8 cellular contexts compared by ENCODE assay signal in genomic region chr1:1324084-1324523, GRCh38. TPM values are rescaled to one million over a fixed set of nuclear protein-coding genes. Genes with fewer than 3 reads are reported as not detected.
DNase-seq lines count a peak whose midpoint lies in the region; ATAC-seq and TF ChIP-seq lines count a peak whose summit lies in the region.

No MANE protein-coding gene starts in this region.

- H3K27ac ChIP-seq in left ventricle myocardium inferior (replicated peaks): peak overlapping the region; percentile 98
- peak overlapping the region; percentile 59 for H3K27ac ChIP-seq in neural cell (ENCODE audit: low read length)

- H3F3A ChIP-seq in neural cell (ENCODE audit: insufficient read depth, low read length, poor library complexity, severe bottlenecking): no peaks in the 10 kb centered on the region

- peak overlapping the region; percentile 40 for H2AFZ ChIP-seq in neural cell (ENCODE audit: low read depth, low read length)

- no peak for TF ChIP-seq RAD21 in neural cell (conservative IDR thresholded peaks at IDR 0.05)

- H3K9ac ChIP-seq in neural cell (ENCODE audit: low read length): peak overlapping the region; percentile 93

- H3K4me3 ChIP-seq in left ventricle myocardium inferior (peak overlapping the region; percentile 89), choroid plexus epithelial cell (ENCODE audit: low read depth, low read length) (peak overlapping the region; percentile 88), neural cell (ENCODE audit: low read length) (peak overlapping the region; percentile 99)

- peaks cover 91% of the 10 kb centered on the region for H3K4me1 ChIP-seq in left ventricle myocardium inferior

- no peak for TF ChIP-seq CTCF in left ventricle myocardium inferior (IDR thresholded peaks at IDR 0.05; ENCODE audit: borderline replicate concordance)
- no peak for TF ChIP-seq CTCF in choroid plexus epithelial cell (conservative IDR thresholded peaks at IDR 0.05; ENCODE audit: low read depth, low read length)
- no peak for TF ChIP-seq CTCF in neural cell (IDR thresholded peaks at IDR 0.05; ENCODE audit: poor library complexity, severe bottlenecking)

- peaks cover 48% of the 10 kb centered on the region for H3K36me3 ChIP-seq in left ventricle myocardium inferior
- no peaks in the 10 kb centered on the region for H3K36me3 ChIP-seq in neural cell (ENCODE audit: insufficient read depth, low read length)

- ATAC-seq in Right ventricle myocardium superior (ENCODE audit: poor library complexity) (no peak), HG03565 (IDR thresholded peaks at IDR 0.05; ENCODE audit: unreplicated experiment) (peak; percentile 27), GM21526 (IDR thresholded peaks at IDR 0.05; ENCODE audit: low FRiP score, unreplicated experiment) (no peak)

- peaks cover 16% of the 10 kb centered on the region for H4K20me1 ChIP-seq in neural cell (ENCODE audit: insufficient read depth)

- peaks cover 34% of the 10 kb centered on the region for H3K79me2 ChIP-seq in neural cell (replicated peaks; ENCODE audit: insufficient read depth, low read length)

- H3K9me3 ChIP-seq in left ventricle myocardium inferior (replicated peaks) (no peaks in the 10 kb centered on the region), neural cell (ENCODE audit: low read length) (no peaks in the 10 kb centered on the region)

- no peak for TF ChIP-seq EP300 in neural cell (conservative IDR thresholded peaks at IDR 0.05; ENCODE audit: poor library complexity, severe bottlenecking)

- H3K4me2 ChIP-seq in neural cell (ENCODE audit: low read length): no peak overlapping the region

- H3K9me2 ChIP-seq in neural cell (ENCODE audit: insufficient read depth, low read length): no peaks in the 10 kb centered on the region

- H3K27me3 ChIP-seq in left ventricle myocardium inferior (ENCODE audit: low read depth) (no peaks in the 10 kb centered on the region), neural cell (ENCODE audit: insufficient read depth, low read depth, low read length) (no peaks in the 10 kb centered on the region)

- DNase-seq in left ventricle myocardium inferior: no peak
- no peak for DNase-seq in Right ventricle myocardium superior
- no peak for DNase-seq in choroid plexus epithelial cell (ENCODE audit: low read depth)
- no peak for DNase-seq in GOT3 (lab: John Stamatoyannopoulos, UW)
- no peak for DNase-seq in AG20443 (ENCODE audit: low spot score)

- intact Hi-C loops in left ventricle myocardium inferior (cut with micrococcal nuclease) (no loop called here), Right ventricle myocardium superior (cut with DNase I) (no loop called here)

TF ChIP-seq in neural cell, 6 proteins besides CTCF, POLR2A, EP300 and RAD21:
- TF ChIP-seq SMC3 (conservative IDR thresholded peaks at IDR 0.05; ENCODE audit: poor library complexity) (no peak), REST (IDR thresholded peaks at IDR 0.05; ENCODE audit: borderline replicate concordance) (no peak), EZH2 (IDR thresholded peaks at IDR 0.05; ENCODE audit: borderline replicate concordance, insufficient read depth, low read length, poor library complexity, severe bottlenecking) (no peak), POLR2AphosphoS5 (IDR thresholded peaks at IDR 0.05) (no peak), TAF1 (IDR thresholded peaks at IDR 0.05; ENCODE audit: low read depth) (no peak), MXI1 (conservative IDR thresholded peaks at IDR 0.05; ENCODE audit: poor library complexity, severe bottlenecking) (no peak)
TF ChIP-seq in neural cell: peak in this region for 0.

RNA-seq across cellular contexts. Expression of gene INTS11, which starts 0.4 kb away (rescaled TPM):
- total RNA-seq in left ventricle myocardium inferior (70.1 TPM), Right ventricle myocardium superior (70.9 TPM)
- polyA plus RNA-seq in neural cell: 131 and 132 TPM in 2 replicates
- 48.9 and 50.2 TPM in 2 replicates for polyA minus RNA-seq in neural cell

RNA-seq across cellular contexts. Expression of gene CPTP, which starts 0.5 kb away (rescaled TPM):
- total RNA-seq in left ventricle myocardium inferior (99.2 TPM), Right ventricle myocardium superior (113 TPM)
- 9.9 and 13.3 TPM in 2 replicates for polyA plus RNA-seq in neural cell
- polyA minus RNA-seq in neural cell: 21.6 and 22.4 TPM in 2 replicates

RNA-seq across cellular contexts. Expression of gene TAS1R3, which starts 7.0 kb away (rescaled TPM):
- 0.93 TPM for total RNA-seq in left ventricle myocardium inferior
- 0.40 TPM for total RNA-seq in Right ventricle myocardium superior
- 1.0 and 1.2 TPM in 2 replicates for polyA plus RNA-seq in neural cell
- 0.73 and 1.6 TPM in 2 replicates for polyA minus RNA-seq in neural cell

RNA-seq across cellular contexts. Expression of gene PUSL1, which starts 15.7 kb away (rescaled TPM):
- 10.4 TPM for total RNA-seq in left ventricle myocardium inferior
- 10.6 TPM for total RNA-seq in Right ventricle myocardium superior
- polyA plus RNA-seq in neural cell: 25.0 and 36.8 TPM in 2 replicates
- 21.9 and 24.3 TPM in 2 replicates for polyA minus RNA-seq in neural cell

RNA-seq across cellular contexts. Expression of gene ACAP3, which starts 16.4 kb away (rescaled TPM):
- total RNA-seq in left ventricle myocardium inferior: 49.7 TPM
- 56.3 TPM for total RNA-seq in Right ventricle myocardium superior
- polyA plus RNA-seq in neural cell: 186 and 230 TPM in 2 replicates
- polyA minus RNA-seq in neural cell: 105 and 125 TPM in 2 replicates
